1 cellular context compared by ENCODE assay signal in genomic region chr2:128303095-128303791, GRCh38.
TF ChIP-seq lines count a peak whose summit lies in the region.

No MANE protein-coding gene starts in this region.

TF ChIP-seq in HepG2, 621 proteins besides CTCF, POLR2A, EP300 and RAD21 (continued from another document):
- TF ChIP-seq ZNF687 (CRISPR knock-in tag; IDR thresholded peaks at IDR 0.05) (peak; percentile 52), TOPORS (CRISPR knock-in tag; IDR thresholded peaks at IDR 0.05) (no peak), ZNF260 (CRISPR knock-in tag; IDR thresholded peaks at IDR 0.05; ENCODE audit: borderline replicate concordance, low read depth) (no peak), ATM (IDR thresholded peaks at IDR 0.05; ENCODE audit: borderline replicate concordance) (no peak), KLF15 (CRISPR knock-in tag; IDR thresholded peaks at IDR 0.05; ENCODE audit: borderline replicate concordance) (no peak), LRRFIP1 (CRISPR knock-in tag; conservative IDR thresholded peaks at IDR 0.05) (no peak), ZNF253 (CRISPR knock-in tag; IDR thresholded peaks at IDR 0.05; ENCODE audit: borderline replicate concordance) (0 out of 2 replicates have a peak, but pooled peaks have one; percentile 43), DPF2 (CRISPR knock-in tag; IDR thresholded peaks at IDR 0.05; ENCODE audit: borderline replicate concordance, low read depth) (no peak), GABPB1 (CRISPR knock-in tag; IDR thresholded peaks at IDR 0.05) (0 out of 2 replicates have a peak, but pooled peaks have one; percentile 11), RFX5 (IDR thresholded peaks at IDR 0.05; ENCODE audit: low read depth, low read length) (no peak), GATAD1 (CRISPR knock-in tag; IDR thresholded peaks at IDR 0.05) (no peak), KAT2B (IDR thresholded peaks at IDR 0.05; ENCODE audit: borderline replicate concordance, low read depth, low read length) (no peak), AGO2 (optimal IDR thresholded peaks at IDR 0.05; ENCODE audit: low read depth, low read length) (peak; percentile 77)
